In the genomic region with DNA sequence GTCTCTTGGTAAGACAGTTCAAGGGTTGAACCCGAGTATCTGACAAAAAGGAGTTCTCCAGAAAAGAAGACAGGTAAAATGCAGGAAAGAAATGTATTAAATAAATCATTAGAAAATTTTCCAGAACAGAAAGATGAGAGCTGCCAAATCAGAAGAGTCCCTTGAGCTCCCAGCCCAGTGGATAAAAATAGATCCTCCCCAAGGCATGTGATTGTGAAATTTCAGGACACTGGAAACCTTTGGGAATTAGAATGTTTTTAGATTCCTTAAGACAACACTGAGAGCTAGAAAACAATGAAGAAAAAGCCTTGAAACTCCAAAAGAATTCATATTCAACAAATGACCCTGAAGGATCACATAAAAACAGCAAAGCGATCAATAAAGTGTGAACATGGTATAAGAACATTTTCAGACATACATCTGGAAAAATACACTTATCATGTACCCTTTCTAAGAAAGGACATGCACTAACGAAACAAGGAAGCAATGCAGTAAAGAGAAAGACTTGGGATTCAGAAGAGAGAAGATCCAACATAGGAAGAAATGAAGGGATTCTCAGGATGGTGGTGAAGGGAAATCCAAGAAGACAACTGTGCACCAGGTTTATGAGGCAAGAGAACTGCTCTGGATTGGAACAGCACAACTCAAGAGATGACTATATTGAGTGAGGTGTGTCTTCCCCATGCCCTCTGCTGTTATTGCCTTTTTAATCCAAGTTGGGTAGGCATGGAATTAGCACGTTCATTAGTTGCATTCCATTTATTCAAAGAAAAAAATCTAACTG, we compare ENCODE assay signal across 20 cellular contexts.
DNase-seq lines count a peak whose midpoint lies in the region; ATAC-seq, FAIRE-seq and TF ChIP-seq lines count a peak whose summit lies in the region.
"Had no signal": no experiment of that assay in that cellular context is flagged by ENCODE, and none has a peak within 500 bp of the region (broad histone marks: within the 10 kb centered on the region; RNA-seq: fewer than 3 reads in every experiment).

No MANE protein-coding gene starts in this region.

- no peak for FAIRE-seq in GM12891 (lab: Jason Lieb, UNC)

- H3K9me2 ChIP-seq in GM23248 (ENCODE audit: insufficient read depth), result no peaks in the 10 kb centered on the region

- H3K4me1 Mint-ChIP-seq in chondrocyte (ENCODE audit: low read depth), result peaks cover 44% of the 10 kb centered on the region
- H3K4me1 Mint-ChIP-seq in stimulated activated naive CD8-positive, alpha-beta T cell treated with anti-CD3 and anti-CD28 coated beads, Interleukin-15, amount 100 ng/mL, for 72 hours, result no peaks in the 10 kb centered on the region
- H3K4me1 Mint-ChIP-seq: naive thymus-derived CD4-positive, alpha-beta T cell had no signal

- H3K27me3 ChIP-seq in GM23248 (replicated peaks; ENCODE audit: insufficient read depth) (no peaks in the 10 kb centered on the region), left ventricle myocardium inferior (ENCODE audit: low read depth) (no peaks in the 10 kb centered on the region), spleen (replicated peaks in 1 of 7) (no peaks in the 10 kb centered on the region)
- H3K27me3 ChIP-seq: SJCRH30 had no signal

- peak; percentile 35 for DNase-seq in GM23248
- DNase-seq in chondrocyte (ENCODE audit: low spot score), result no peak
- DNase-seq in left ventricle myocardium inferior, result no peak
- DNase-seq in spleen, result no peak
- DNase-seq in stimulated activated naive CD8-positive, alpha-beta T cell treated with anti-CD3 and anti-CD28 coated beads, Interleukin-15, amount 100 ng/mL, for 72 hours, result no peak
- no peak for DNase-seq in GM19240 (ENCODE audit: insufficient read length, low spot score)
- DNase-seq in GM12891 (ENCODE audit: insufficient read length, low spot score), result no peak
- DNase-seq: activated CD4-positive, alpha-beta T cell treated with anti-CD3 and anti-CD28 coated beads, Interleukin-2, amount 50 U/mL, for 4 hours; activated T-cell treated with anti-CD3 and anti-CD28 coated beads, Interleukin-2, amount 50 U/mL, for 72 hours; amygdala; effector memory CD8-positive, alpha-beta T cell; H7; KBM-7; kidney glomerular epithelial cell; naive thymus-derived CD4-positive, alpha-beta T cell; NCI-H1105 treated with DMSO at 0.1 percent for 48 hours; SJCRH30; stimulated activated CD4-positive, alpha-beta T cell treated with anti-CD3 and anti-CD28 coated beads, Interleukin-2, amount 100 ng/mL, for 24 hours; T1000 had no signal

- peaks cover 37% of the 10 kb centered on the region for H3K36me3 Mint-ChIP-seq in chondrocyte (ENCODE audit: low read depth)

- no peaks in the 10 kb centered on the region for H3K79me2 ChIP-seq in GM23248 (ENCODE audit: insufficient read depth)

- TF ChIP-seq CTCF in chondrocyte (IDR thresholded peaks at IDR 0.05), result no peak
- no peak for TF ChIP-seq CTCF in left ventricle myocardium inferior (IDR thresholded peaks at IDR 0.05; ENCODE audit: borderline replicate concordance)
- no peak for TF ChIP-seq CTCF in spleen (IDR thresholded peaks at IDR 0.05 in 8 of 11, conservative IDR thresholded peaks at IDR 0.05 in 3 of 11)

- in situ Hi-C loops in GM23248 (cut with MboI), result no loop called here

- H3K36me3 ChIP-seq in GM23248 (ENCODE audit: low read depth) (peaks cover 60% of the 10 kb centered on the region), left ventricle myocardium inferior (peaks cover 59% of the 10 kb centered on the region), spleen (peaks cover 5 to 100% (median 52%) of the 10 kb centered on the region in 6 donors)

- no peak overlapping the region for H3K9ac ChIP-seq in GM23248

- H3K4me3 Mint-ChIP-seq in chondrocyte (ENCODE audit: unreplicated experiment), result no peak overlapping the region
- no peak overlapping the region for H3K4me3 Mint-ChIP-seq in stimulated activated naive CD8-positive, alpha-beta T cell treated with anti-CD3 and anti-CD28 coated beads, Interleukin-15, amount 100 ng/mL, for 72 hours
- H3K4me3 Mint-ChIP-seq: activated T-cell treated with anti-CD3 and anti-CD28 coated beads, Interleukin-2, amount 50 U/mL, for 72 hours; effector memory CD8-positive, alpha-beta T cell; naive thymus-derived CD4-positive, alpha-beta T cell had no signal

- no peak overlapping the region for H3K4me2 ChIP-seq in GM23248 (ENCODE audit: unreplicated experiment)

- H4K20me1 ChIP-seq in GM23248 (ENCODE audit: insufficient read depth), result no peaks in the 10 kb centered on the region

- H2AFZ ChIP-seq in GM23248, result no peak overlapping the region

- H3K9me3 ChIP-seq in GM23248 (ENCODE audit: low read depth), result no peaks in the 10 kb centered on the region
- H3K9me3 ChIP-seq in left ventricle myocardium inferior (replicated peaks), result no peaks in the 10 kb centered on the region
- H3K9me3 ChIP-seq in spleen, result no peaks in the 10 kb centered on the region
- H3K9me3 ChIP-seq: SJCRH30 had no signal

- 93 to 95% methylated on average over 4 of the region's 4 CpGs for WGBS in GM23248 (ENCODE audit: low coverage in 1 of 2, low lambda C conversion rate in 2 of 2, missing lambda C conversion rate in 2 of 2), 2 experiments
- 80 to 90% (median 84%) methylated on average over 4 of the region's 4 CpGs for WGBS in spleen, 5 donors

- no peaks in the 10 kb centered on the region for H3K27me3 Mint-ChIP-seq in chondrocyte (ENCODE audit: low read depth)
- no peaks in the 10 kb centered on the region for H3K27me3 Mint-ChIP-seq in stimulated activated naive CD8-positive, alpha-beta T cell treated with anti-CD3 and anti-CD28 coated beads, Interleukin-15, amount 100 ng/mL, for 72 hours
- H3K27me3 Mint-ChIP-seq: effector memory CD8-positive, alpha-beta T cell; naive thymus-derived CD4-positive, alpha-beta T cell had no signal

- H3K27ac Mint-ChIP-seq in chondrocyte (ENCODE audit: unreplicated experiment), result peak overlapping the region; percentile 78
- no peak overlapping the region for H3K27ac Mint-ChIP-seq in stimulated activated naive CD8-positive, alpha-beta T cell treated with anti-CD3 and anti-CD28 coated beads, Interleukin-15, amount 100 ng/mL, for 72 hours
- H3K27ac Mint-ChIP-seq: activated T-cell treated with anti-CD3 and anti-CD28 coated beads, Interleukin-2, amount 50 U/mL, for 72 hours had no signal

- H3K4me1 ChIP-seq in GM23248 (ENCODE audit: insufficient read depth), result peaks cover 7% of the 10 kb centered on the region; the same call in 1 of the 2 replicates
- peaks cover 69% of the 10 kb centered on the region for H3K4me1 ChIP-seq in left ventricle myocardium inferior
- peaks cover 0 to 17% (median 2%) of the 10 kb centered on the region in 6 donors for H3K4me1 ChIP-seq in spleen
- H3K4me1 ChIP-seq: SJCRH30 had no signal

- TF ChIP-seq POLR2A in spleen (IDR thresholded peaks at IDR 0.05), result no peak
- TF ChIP-seq POLR2A in GM12891 (IDR thresholded peaks at IDR 0.05; ENCODE audit: low read depth, low read length), result no peak

- peaks cover 11% of the 10 kb centered on the region; the same call in 1 of the 2 replicates for H3F3A ChIP-seq in GM23248 (ENCODE audit: insufficient read depth)

- H3K27ac ChIP-seq in GM23248, result no peak overlapping the region
- peak overlapping the region; percentile 85 for H3K27ac ChIP-seq in left ventricle myocardium inferior (replicated peaks)
- peak overlapping the region in 6 of 8 donors; percentile 43 to 63 (median 46) for H3K27ac ChIP-seq in spleen
- H3K27ac ChIP-seq: SJCRH30 had no signal

- ATAC-seq in stimulated activated naive CD8-positive, alpha-beta T cell treated with anti-CD3 and anti-CD28 coated beads, Interleukin-15, amount 100 ng/mL, for 72 hours, result no peak
- no peak for ATAC-seq in GM19455 (IDR thresholded peaks at IDR 0.05; ENCODE audit: unreplicated experiment)
- ATAC-seq: activated T-cell treated with anti-CD3 and anti-CD28 coated beads, Interleukin-2, amount 50 U/mL, for 72 hours; effector memory CD8-positive, alpha-beta T cell; naive thymus-derived CD4-positive, alpha-beta T cell had no signal

- H3K4me3 ChIP-seq in GM23248 (no peak overlapping the region), left ventricle myocardium inferior (peak overlapping the region; percentile 29), spleen (no peak overlapping the region)
- H3K4me3 ChIP-seq: SJCRH30 had no signal

- intact Hi-C loops in left ventricle myocardium inferior (cut with micrococcal nuclease) (no loop called here), spleen (cut with DNase I; ENCODE audit: low total_unique reads) (no loop called here)

- peaks cover 2% of the 10 kb centered on the region for H3K9me3 Mint-ChIP-seq in chondrocyte (ENCODE audit: low read depth)
- H3K9me3 Mint-ChIP-seq in stimulated activated naive CD8-positive, alpha-beta T cell treated with anti-CD3 and anti-CD28 coated beads, Interleukin-15, amount 100 ng/mL, for 72 hours, result no peaks in the 10 kb centered on the region
- H3K9me3 Mint-ChIP-seq: activated T-cell treated with anti-CD3 and anti-CD28 coated beads, Interleukin-2, amount 50 U/mL, for 72 hours; effector memory CD8-positive, alpha-beta T cell; naive thymus-derived CD4-positive, alpha-beta T cell had no signal

TF ChIP-seq in GM12891, 5 proteins besides CTCF, POLR2A, EP300 and RAD21:
- TF ChIP-seq POLR2AphosphoS5 (IDR thresholded peaks at IDR 0.05; ENCODE audit: low read depth, low read length), result no peak
- no peak for TF ChIP-seq SPI1 (IDR thresholded peaks at IDR 0.05; ENCODE audit: low read depth, low read length)
- TF ChIP-seq PAX5 (IDR thresholded peaks at IDR 0.05; ENCODE audit: insufficient read depth, low read length, severe bottlenecking), result no peak
- TF ChIP-seq TAF1 (IDR thresholded peaks at IDR 0.05; ENCODE audit: low read depth, low read length), result no peak
- TF ChIP-seq POU2F2 (IDR thresholded peaks at IDR 0.05; ENCODE audit: low read depth, low read length), result no peak
TF ChIP-seq in GM12891: peak in this region for 0.
